3 cellular contexts compared by ENCODE assay signal in genomic region chr1:93676424-93676823, GRCh38.
TF ChIP-seq lines count a peak whose summit lies in the region.

No MANE protein-coding gene starts in this region.

TF ChIP-seq in SK-N-SH, 30 proteins besides CTCF, POLR2A, EP300 and RAD21:
- TF ChIP-seq USF2 (IDR thresholded peaks at IDR 0.05; ENCODE audit: borderline replicate concordance, low read depth, low read length) (no peak), TEAD4 (IDR thresholded peaks at IDR 0.05; ENCODE audit: borderline replicate concordance, insufficient read depth) (no peak), GABPA (IDR thresholded peaks at IDR 0.05; ENCODE audit: low read depth) (no peak), ELF1 (IDR thresholded peaks at IDR 0.05) (no peak), GATA2 (CRISPR knock-in tag; IDR thresholded peaks at IDR 0.05) (no peak), TAF1 (IDR thresholded peaks at IDR 0.05; ENCODE audit: borderline replicate concordance, low read depth, low read length) (no peak), RCOR1 (IDR thresholded peaks at IDR 0.05; ENCODE audit: low read length) (no peak), SIN3A (IDR thresholded peaks at IDR 0.05; ENCODE audit: borderline replicate concordance, low read depth, low read length) (no peak), TCF12 (IDR thresholded peaks at IDR 0.05) (no peak), FOXM1 (IDR thresholded peaks at IDR 0.05; ENCODE audit: low read depth) (no peak), SMC3 (IDR thresholded peaks at IDR 0.05; ENCODE audit: low read depth, low read length) (no peak), CHD2 (IDR thresholded peaks at IDR 0.05; ENCODE audit: low read length, partially characterized antibody) (no peak), NFIC (IDR thresholded peaks at IDR 0.05; ENCODE audit: borderline replicate concordance) (no peak), MEF2A (IDR thresholded peaks at IDR 0.05; ENCODE audit: borderline replicate concordance, low read depth) (no peak), FOXJ3 (CRISPR knock-in tag; IDR thresholded peaks at IDR 0.05) (no peak), RFX5 (IDR thresholded peaks at IDR 0.05; ENCODE audit: low read length) (no peak), PBX3 (IDR thresholded peaks at IDR 0.05) (no peak), YY1 (IDR thresholded peaks at IDR 0.05; ENCODE audit: low read depth) (no peak), MAX (IDR thresholded peaks at IDR 0.05; ENCODE audit: low read depth) (no peak)

TF ChIP-seq in SK-N-SH treated with all-trans-retinoic acid at 6 μM for 48 hours, 23 proteins besides CTCF, POLR2A, EP300 and RAD21 (continued from another document):
- TF ChIP-seq ZNF565 (CRISPR knock-in tag; conservative IDR thresholded peaks at IDR 0.05; ENCODE audit: low read depth), result no peak
- TF ChIP-seq BACH2 (CRISPR knock-in tag; IDR thresholded peaks at IDR 0.05; ENCODE audit: borderline replicate concordance), result no peak

TF ChIP-seq in WTC11, 78 proteins besides CTCF, POLR2A, EP300 and RAD21:
- TF ChIP-seq HMGXB4 (CRISPR knock-in tag; IDR thresholded peaks at IDR 0.05) (no peak), TEAD4 (CRISPR knock-in tag; IDR thresholded peaks at IDR 0.05) (no peak), RORB (CRISPR knock-in tag; IDR thresholded peaks at IDR 0.05) (no peak), GABPB1 (CRISPR knock-in tag; IDR thresholded peaks at IDR 0.05) (no peak), STAT6 (CRISPR knock-in tag; conservative IDR thresholded peaks at IDR 0.05; ENCODE audit: low read depth) (no peak), CBFB (CRISPR knock-in tag; IDR thresholded peaks at IDR 0.05; ENCODE audit: low read depth) (no peak), CREB1 (CRISPR knock-in tag; IDR thresholded peaks at IDR 0.05) (no peak), ZNF263 (CRISPR knock-in tag; IDR thresholded peaks at IDR 0.05; ENCODE audit: low read depth) (no peak), MAX (CRISPR knock-in tag; IDR thresholded peaks at IDR 0.05) (no peak), MLX (CRISPR knock-in tag; IDR thresholded peaks at IDR 0.05) (no peak), ATF6 (CRISPR knock-in tag; IDR thresholded peaks at IDR 0.05) (no peak), ZMAT4 (CRISPR knock-in tag; IDR thresholded peaks at IDR 0.05) (no peak), FOXJ3 (CRISPR knock-in tag; IDR thresholded peaks at IDR 0.05; ENCODE audit: borderline replicate concordance) (no peak), CREM (CRISPR knock-in tag; IDR thresholded peaks at IDR 0.05) (no peak), FOXP1 (CRISPR knock-in tag; IDR thresholded peaks at IDR 0.05; ENCODE audit: borderline replicate concordance) (no peak), NFE2L1 (CRISPR knock-in tag; IDR thresholded peaks at IDR 0.05) (no peak)
